In the genomic region with DNA sequence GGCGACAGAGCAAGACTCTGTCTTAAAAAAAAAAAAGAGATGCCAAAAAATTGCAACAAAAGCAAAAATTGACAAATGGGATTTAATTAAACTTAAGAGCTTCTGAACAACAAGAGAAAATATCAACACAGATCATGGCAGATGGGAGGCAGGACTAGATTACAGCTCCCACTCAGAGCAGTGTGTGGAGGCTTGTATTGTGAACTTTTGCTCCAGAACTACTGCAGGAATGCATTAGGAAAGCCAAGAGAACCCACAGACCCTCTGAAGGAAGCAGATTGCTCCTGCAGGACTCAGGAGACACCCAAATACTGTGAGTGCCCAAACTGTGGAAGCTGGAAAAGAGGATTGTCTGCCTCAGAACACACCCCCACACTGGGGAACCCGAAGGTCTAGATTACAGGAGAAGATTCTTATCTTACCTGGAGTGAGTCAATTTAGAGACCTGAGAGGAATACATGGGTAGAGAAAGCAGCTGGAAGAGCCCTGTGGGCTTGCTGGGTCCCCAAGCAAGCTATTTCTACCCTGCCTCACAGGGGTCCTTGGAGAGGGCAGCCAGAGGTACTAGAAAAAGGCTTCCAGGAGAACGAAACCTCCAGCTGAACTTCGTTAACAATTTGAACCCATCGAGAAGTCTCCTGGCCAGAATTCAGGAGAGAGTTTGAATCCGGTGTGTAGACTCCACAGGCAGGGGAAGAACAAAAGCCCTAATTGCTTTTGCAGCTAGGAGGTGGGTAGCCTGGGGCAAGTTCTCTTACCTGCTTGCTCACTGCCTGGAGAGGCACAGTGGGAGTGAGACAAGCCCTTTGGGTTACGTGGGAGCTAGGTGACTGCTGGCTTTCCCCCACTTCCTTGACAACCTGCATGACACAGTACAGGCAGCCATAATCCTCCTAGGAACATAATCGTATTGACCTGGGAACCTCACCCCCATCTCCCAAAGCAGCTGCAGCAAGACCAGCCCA, we compare ENCODE assay signal across 20 cellular contexts.
DNase-seq lines count a peak whose midpoint lies in the region; ATAC-seq, FAIRE-seq and TF ChIP-seq lines count a peak whose summit lies in the region.
"Had no signal": no experiment of that assay in that cellular context is flagged by ENCODE, and none has a peak within 500 bp of the region (broad histone marks: within the 10 kb centered on the region; RNA-seq: fewer than 3 reads in every experiment).

No MANE protein-coding gene starts in this region.

- no peak for TF ChIP-seq CTCF in bronchial epithelial cell (IDR thresholded peaks at IDR 0.05; ENCODE audit: insufficient read depth, low read length, severe bottlenecking)
- TF ChIP-seq CTCF in foreskin keratinocyte (conservative IDR thresholded peaks at IDR 0.05) = no peak
- TF ChIP-seq CTCF in CD4-positive, alpha-beta T cell (IDR thresholded peaks at IDR 0.05) = no peak

- DNase-seq in NCI-H82 (lab: John Stamatoyannopoulos, UW) (peak; percentile 44), NCI-H82 treated with DMSO at 0.1 percent for 48 hours (lab: John Stamatoyannopoulos, UW; ENCODE audit: unreplicated experiment) (no peak), bronchial epithelial cell (ENCODE audit: low read depth) (peak; percentile 17), foreskin keratinocyte (peak; percentile 67 to 87)
- DNase-seq in activated CD4-positive, CD25-positive, alpha-beta regulatory T cell treated with anti-CD3 and anti-CD28 coated beads, Interleukin-2, amount 50 U/mL, for 72 hours = no peak
- no peak for DNase-seq in CD4-positive, alpha-beta T cell
- DNase-seq: CD8-positive, alpha-beta memory T cell; Kasumi-1; NCI-H1105; NCI-H187; NCI-H446; NCI-H748 treated with DMSO at 0.1 percent for 48 hours had no signal

- FAIRE-seq in bronchial epithelial cell (lab: Jason Lieb, UNC) = no peak
- FAIRE-seq: GM19239 had no signal

- intact Hi-C loops in CD4-positive, alpha-beta T cell (cut with DNase I, micrococcal nuclease) = no loop called here

- H3K36me3 Mint-ChIP-seq in CD4-positive, alpha-beta T cell (ENCODE audit: low read depth) = no peaks in the 10 kb centered on the region
- H3K36me3 Mint-ChIP-seq: CD8-positive, alpha-beta memory T cell; IgD-negative memory B cell had no signal

- H3K27ac Mint-ChIP-seq in CD4-positive, alpha-beta T cell = no peak overlapping the region
- H3K27ac Mint-ChIP-seq: CD8-positive, alpha-beta memory T cell had no signal

- no peak overlapping the region for H3K4me3 Mint-ChIP-seq in CD4-positive, alpha-beta T cell
- H3K4me3 Mint-ChIP-seq: CD8-positive, alpha-beta memory T cell; IgD-negative memory B cell had no signal

- POLR2A ChIA-PET in CD4-positive, alpha-beta T cell (lab: Charles Lee) = no interaction called here

- no peaks in the 10 kb centered on the region for H3K9me3 ChIP-seq in CD4-positive, alpha-beta T cell (ENCODE audit: control insufficient read depth, low read length)
- H3K9me3 ChIP-seq: BLaER1, HAP-1 had no signal

- H3K4me1 Mint-ChIP-seq in CD4-positive, alpha-beta T cell (ENCODE audit: low read depth) = no peaks in the 10 kb centered on the region
- H3K4me1 Mint-ChIP-seq: CD8-positive, alpha-beta memory T cell; IgD-negative memory B cell had no signal

- no peaks in the 10 kb centered on the region for H3K36me3 ChIP-seq in bronchial epithelial cell (ENCODE audit: control insufficient read depth, insufficient read depth, low read length)
- H3K36me3 ChIP-seq: BLaER1, HAP-1 had no signal

- H3K4me1 ChIP-seq in foreskin keratinocyte = peaks cover 3% of the 10 kb centered on the region
- H3K4me1 ChIP-seq: BLaER1, HAP-1 had no signal

- CTCF ChIA-PET in CD4-positive, alpha-beta T cell (lab: Charles Lee) = no interaction called here

- ATAC-seq in foreskin keratinocyte (peak; percentile 97), GM19455 (IDR thresholded peaks at IDR 0.05; ENCODE audit: unreplicated experiment) (no peak), GM19397 (IDR thresholded peaks at IDR 0.05; ENCODE audit: unreplicated experiment) (no peak)
- ATAC-seq in CD4-positive, alpha-beta T cell (ENCODE audit: poor library complexity) = no peak
- ATAC-seq: Panc1, Right ventricle myocardium inferior had no signal

- H3K27me3 Mint-ChIP-seq in CD4-positive, alpha-beta T cell = peaks cover 4% of the 10 kb centered on the region
- H3K27me3 Mint-ChIP-seq: CD8-positive, alpha-beta memory T cell had no signal

- H3K27ac ChIP-seq in foreskin keratinocyte = peak overlapping the region; percentile 26
- H3K27ac ChIP-seq in CD4-positive, alpha-beta T cell (ENCODE audit: low read depth, low read length) = no peak overlapping the region
- H3K27ac ChIP-seq: BLaER1 had no signal

- no peaks in the 10 kb centered on the region for H3K9me3 Mint-ChIP-seq in CD4-positive, alpha-beta T cell

- H3K4me3 ChIP-seq in bronchial epithelial cell (ENCODE audit: low read depth, low read length) = no peak overlapping the region
- H3K4me3 ChIP-seq: BLaER1, HAP-1 had no signal

- H3K27me3 ChIP-seq in bronchial epithelial cell (ENCODE audit: control insufficient read depth, insufficient read depth, low read length) (no peaks in the 10 kb centered on the region), foreskin keratinocyte (no peaks in the 10 kb centered on the region)
- H3K27me3 ChIP-seq in CD4-positive, alpha-beta T cell (ENCODE audit: control insufficient read depth, insufficient read depth, low read length) = no peaks in the 10 kb centered on the region
- H3K27me3 ChIP-seq: BLaER1 had no signal

Comparison
In these comparisons a context has a peak if more than half of its experiments do, and no peak if none do; other contexts are left out.
1. DNase-seq: peak in NCI-H82 (single experiment), bronchial epithelial cell (single experiment) and foreskin keratinocyte (2 of 2); none in NCI-H82 treated with DMSO at 0.1 percent for 48 hours (single experiment), activated CD4-positive, CD25-positive, alpha-beta regulatory T cell treated with anti-CD3 and anti-CD28 coated beads, Interleukin-2, amount 50 U/mL, for 72 hours (single experiment) and CD4-positive, alpha-beta T cell (0 of 10).